Comparison of ENCODE assay signal across 8 cellular contexts in genomic region chr22:28798810-28799124, GRCh38. TPM values are rescaled to one million over a fixed set of nuclear protein-coding genes. Genes with fewer than 3 reads are reported as not detected.
DNase-seq lines count a peak whose midpoint lies in the region; ATAC-seq and TF ChIP-seq lines count a peak whose summit lies in the region.

No MANE protein-coding gene starts in this region.

- no peak for TF ChIP-seq EP300 in upper lobe of left lung (IDR thresholded peaks at IDR 0.05)

- peak overlapping the region in 9 of 10 donors; percentile 98 to 100 (median 100) for H3K27ac ChIP-seq in heart right ventricle
- H3K27ac ChIP-seq in angular gyrus (ENCODE audit: low read depth, low read length) = peak overlapping the region; percentile 55
- peak overlapping the region; percentile 74 to 100 for H3K27ac ChIP-seq in lung (ENCODE audit: low read depth in 1 of 2, low read length in 1 of 2)
- H3K27ac ChIP-seq in upper lobe of left lung = peak overlapping the region; percentile 98 to 100 (median 99)

- intact Hi-C loops in heart right ventricle (cut with DNase I) (loop anchor here in 1 of 10 donors (5.0 kb wide), 1 partner anchor 99 kb away; no protein-coding TSS in a partner anchor), Right ventricle myocardium superior (cut with DNase I) (loop anchor here (2.0 kb wide), 1 partner anchor 56 kb away; the partner anchor contains the start of gene HSCB)

- no peak for DNase-seq in heart right ventricle
- DNase-seq in Right ventricle myocardium superior = no peak
- no peak for DNase-seq in lung (ENCODE audit: low spot score)
- no peak for DNase-seq in upper lobe of left lung
- DNase-seq in NCI-H1048 (lab: John Stamatoyannopoulos, UW) = no peak
- DNase-seq in NCI-H1694 treated with DMSO at 0.1 percent for 48 hours (lab: John Stamatoyannopoulos, UW) = no peak
- no peak for DNase-seq in AG08395 (ENCODE audit: low spot score)

- WGBS in heart right ventricle, 2 donors = 13 to 19% methylated on average over 2 of the region's 2 CpGs
- 0% methylated on average over 2 of the region's 2 CpGs for WGBS in lung, 2 donors
- WGBS in upper lobe of left lung, 2 donors = 2 to 3% methylated on average over 2 of the region's 2 CpGs

- ATAC-seq in heart right ventricle (no peak), Right ventricle myocardium superior (ENCODE audit: poor library complexity) (no peak), lung (ENCODE audit: insufficient read depth, low FRiP score) (no peak), upper lobe of left lung (ENCODE audit: low FRiP score in 2 of 2) (no peak)

- H3K27me3 ChIP-seq in heart right ventricle (no peaks in the 10 kb centered on the region), lung (ENCODE audit: control insufficient read depth, insufficient read depth) (no peaks in the 10 kb centered on the region), upper lobe of left lung (no peaks in the 10 kb centered on the region)

- H3K9me3 ChIP-seq in heart right ventricle (no peaks in the 10 kb centered on the region), lung (ENCODE audit: control insufficient read depth in 2 of 2, insufficient read depth in 1 of 2, low read length in 1 of 2) (no peaks in the 10 kb centered on the region), upper lobe of left lung (no peaks in the 10 kb centered on the region)

- H3K36me3 ChIP-seq in heart right ventricle (peaks cover 0 to 54% (median 33%) of the 10 kb centered on the region in 9 donors), lung (ENCODE audit: control insufficient read depth in 2 of 2, insufficient read depth in 2 of 2, low read length in 2 of 2) (peaks cover 15 to 32% of the 10 kb centered on the region in 2 donors), upper lobe of left lung (peaks cover 37 to 54% (median 43%) of the 10 kb centered on the region in 4 donors)

- H3K4me1 ChIP-seq in heart right ventricle = peaks cover 14 to 75% (median 63%) of the 10 kb centered on the region in 9 donors
- H3K4me1 ChIP-seq in lung (ENCODE audit: control insufficient read depth in 2 of 2, insufficient read depth in 2 of 2, low read length in 2 of 2) = peaks cover 4 to 20% of the 10 kb centered on the region in 2 donors
- peaks cover 58 to 69% (median 61%) of the 10 kb centered on the region in 4 donors for H3K4me1 ChIP-seq in upper lobe of left lung

- peak overlapping the region in 9 of 10 donors; percentile 66 to 96 (median 91) for H3K4me3 ChIP-seq in heart right ventricle
- peak overlapping the region; percentile 19 for H3K4me3 ChIP-seq in lung
- peak overlapping the region; percentile 70 to 81 (median 74) for H3K4me3 ChIP-seq in upper lobe of left lung

- no peak for TF ChIP-seq POLR2A in upper lobe of left lung (IDR thresholded peaks at IDR 0.05)

- no peak for TF ChIP-seq CTCF in heart right ventricle (IDR thresholded peaks at IDR 0.05)
- no peak for TF ChIP-seq CTCF in lung (IDR thresholded peaks at IDR 0.05; ENCODE audit: control extremely low read depth, extremely low read depth)
- TF ChIP-seq CTCF in upper lobe of left lung (IDR thresholded peaks at IDR 0.05) = no peak

RNA-seq across cellular contexts. Expression of gene XBP1, which starts 1.6 kb away (rescaled TPM):
- 100 to 1,000 TPM in 2 of 10 donors, 10 to 100 TPM in 8; 56.5 to 140 (median 67.9) TPM for total RNA-seq in heart right ventricle
- 100 to 1,000 TPM in 1 of 2 donors, 10 to 100 TPM in 1; 22.5 to 138 TPM for polyA plus RNA-seq in heart right ventricle
- total RNA-seq in Right ventricle myocardium superior = 61.5 TPM
- 100 to 1,000 TPM; 298 to 341 TPM for total RNA-seq in lung
- 100 to 1,000 TPM; 144 to 324 TPM for polyA plus RNA-seq in lung
- 100 to 1,000 TPM; 208 to 377 (median 279) TPM for total RNA-seq in upper lobe of left lung

RNA-seq across cellular contexts. Expression of gene CCDC117, which starts 26.3 kb away (rescaled TPM):
- 10 to 100 TPM in 7 of 10 donors, 1 to 10 TPM in 3; 7.7 to 15.0 (median 11.5) TPM for total RNA-seq in heart right ventricle
- polyA plus RNA-seq in heart right ventricle = 1 to 10 TPM; 5.9 to 9.4 TPM
- 12.0 TPM for total RNA-seq in Right ventricle myocardium superior
- total RNA-seq in lung = 10 to 100 TPM; 21.4 to 29.2 TPM
- 10 to 100 TPM in 1 of 2 donors, 1 to 10 TPM in 1; 7.8 to 11.4 TPM for polyA plus RNA-seq in lung
- total RNA-seq in upper lobe of left lung = 10 to 100 TPM; 13.2 to 32.5 (median 20.8) TPM

RNA-seq across cellular contexts. Expression of gene HSCB, which starts 56.9 kb away (rescaled TPM):
- 10 to 100 TPM in 3 of 10 donors, 1 to 10 TPM in 7; 7.1 to 13.8 (median 8.7) TPM for total RNA-seq in heart right ventricle
- polyA plus RNA-seq in heart right ventricle = 10 to 100 TPM; 15.0 to 16.8 TPM
- total RNA-seq in Right ventricle myocardium superior = 9.3 TPM
- 10 to 100 TPM; 10.3 to 11.2 TPM for total RNA-seq in lung
- 10 to 100 TPM; 15.4 to 19.8 TPM for polyA plus RNA-seq in lung
- 10 to 100 TPM in 5 of 6 donors, 1 to 10 TPM in 1; 9.7 to 29.3 (median 12.3) TPM for total RNA-seq in upper lobe of left lung

RNA-seq across cellular contexts. Expression of gene CHEK2, which starts 57.1 kb away (rescaled TPM):
- total RNA-seq in heart right ventricle = 1 to 10 TPM in 7 of 10 donors, under 1 TPM in 3; 0.74 to 8.0 (median 1.6) TPM
- 1 to 10 TPM; 2.8 to 6.1 TPM for polyA plus RNA-seq in heart right ventricle
- 2.4 TPM for total RNA-seq in Right ventricle myocardium superior
- total RNA-seq in lung = 10 to 100 TPM in 1 of 2 donors, 1 to 10 TPM in 1; 8.6 to 10.0 TPM
- 10 to 100 TPM in 1 of 2 donors, 1 to 10 TPM in 1; 6.0 to 10.4 TPM for polyA plus RNA-seq in lung
- total RNA-seq in upper lobe of left lung = 10 to 100 TPM in 3 of 6 donors, 1 to 10 TPM in 3; 5.6 to 14.7 (median 9.7) TPM

Comparison
In these comparisons a context has a peak if more than half of its experiments do, and no peak if none do; other contexts are left out.
1. H3K4me3 ChIP-seq: peak in every context shown above with its lines; median percentile 91 in heart right ventricle; 74 in upper lobe of left lung; 19 in lung.